In the genomic region with DNA sequence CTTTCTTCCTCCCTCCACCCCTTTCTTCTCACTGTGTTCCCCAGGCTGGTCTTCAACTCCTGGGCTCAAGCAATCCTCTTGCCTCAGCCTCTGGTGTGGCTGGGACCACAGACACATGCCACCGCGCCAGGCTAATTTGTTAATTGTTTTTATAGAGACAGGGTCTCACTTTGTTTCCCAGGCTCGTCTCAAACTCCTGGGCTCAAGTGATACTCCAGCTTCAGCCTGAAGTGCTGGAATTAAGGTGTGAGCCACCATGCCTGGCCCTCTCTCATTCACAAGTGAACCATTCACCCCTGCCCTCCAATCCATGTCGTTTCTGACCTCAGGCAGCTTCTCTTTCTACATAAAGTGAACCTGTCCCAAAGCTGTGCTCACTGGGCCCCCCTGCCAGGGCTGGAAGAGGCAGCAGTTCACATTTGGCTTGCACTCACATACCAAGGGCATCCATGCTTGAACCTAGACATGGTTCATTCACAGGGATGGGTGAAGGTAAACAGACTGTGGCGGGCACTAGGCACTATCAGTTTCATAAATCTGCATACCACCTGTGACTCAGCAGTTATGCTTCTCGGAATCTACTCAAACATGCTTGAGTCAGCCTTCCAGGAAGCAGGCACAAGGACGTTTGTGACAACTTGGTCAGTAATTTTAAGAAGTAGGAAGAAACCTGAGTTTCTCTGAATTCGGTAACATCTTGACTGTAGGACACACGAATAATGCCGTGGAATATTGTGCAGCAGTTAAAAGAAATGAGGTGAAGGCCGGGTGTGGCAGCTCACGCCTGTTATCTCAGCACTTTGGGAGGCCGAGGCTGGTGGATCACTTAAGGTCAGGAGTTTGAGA, we compare ENCODE assay signal across 8 cellular contexts. TPM values are rescaled to one million over a fixed set of nuclear protein-coding genes. Genes with fewer than 3 reads are reported as not detected.
DNase-seq lines count a peak whose midpoint lies in the region; ATAC-seq and TF ChIP-seq lines count a peak whose summit lies in the region.

No MANE protein-coding gene starts in this region.

- peaks cover 0 to 31% (median 0%) of the 10 kb centered on the region in 6 donors for H3K36me3 ChIP-seq in spleen

- no peaks in the 10 kb centered on the region for H3K9me3 ChIP-seq in spleen

- H3K36me3 Mint-ChIP-seq in activated T-cell treated with anti-CD3 and anti-CD28 coated beads, Interleukin-2, amount 50 U/mL, for 24 hours (ENCODE audit: low read depth), result peaks cover 4% of the 10 kb centered on the region

- H3K27me3 ChIP-seq in foreskin keratinocyte (no peaks in the 10 kb centered on the region), spleen (replicated peaks in 1 of 7) (no peaks in the 10 kb centered on the region)

- TF ChIP-seq POLR2A in spleen (IDR thresholded peaks at IDR 0.05), result no peak

- 29 to 37% (median 34%) methylated on average over 13 of the region's 13 CpGs for WGBS in spleen, 5 donors

- no peaks in the 10 kb centered on the region for H3K27me3 Mint-ChIP-seq in activated T-cell treated with anti-CD3 and anti-CD28 coated beads, Interleukin-2, amount 50 U/mL, for 24 hours

- intact Hi-C loops in spleen (cut with DNase I; ENCODE audit: low total_unique reads), result loop anchor here (5.0 kb wide), 1 partner anchor 57 kb away; no protein-coding TSS in a partner anchor

- peaks cover 75% of the 10 kb centered on the region for H3K4me1 Mint-ChIP-seq in activated T-cell treated with anti-CD3 and anti-CD28 coated beads, Interleukin-2, amount 50 U/mL, for 24 hours (ENCODE audit: low read depth)

- TF ChIP-seq CTCF in foreskin keratinocyte (conservative IDR thresholded peaks at IDR 0.05), result no peak
- TF ChIP-seq CTCF in spleen (IDR thresholded peaks at IDR 0.05 in 8 of 11, conservative IDR thresholded peaks at IDR 0.05 in 3 of 11), result no peak

- H3K4me3 Mint-ChIP-seq in activated T-cell treated with anti-CD3 and anti-CD28 coated beads, Interleukin-2, amount 50 U/mL, for 24 hours, result peak overlapping the region; percentile 67

- ATAC-seq in HG02623 (IDR thresholded peaks at IDR 0.05; ENCODE audit: unreplicated experiment) (peak; percentile 46), foreskin keratinocyte (peak; percentile 72), HG03469 (IDR thresholded peaks at IDR 0.05; ENCODE audit: unreplicated experiment) (no peak)

- H3K9me3 Mint-ChIP-seq in activated T-cell treated with anti-CD3 and anti-CD28 coated beads, Interleukin-2, amount 50 U/mL, for 24 hours, result no peaks in the 10 kb centered on the region

- peaks cover 16% of the 10 kb centered on the region for H3K4me1 ChIP-seq in foreskin keratinocyte
- H3K4me1 ChIP-seq in spleen, result peaks cover 4 to 55% (median 46%) of the 10 kb centered on the region in 6 donors

- H3K27ac Mint-ChIP-seq in activated T-cell treated with anti-CD3 and anti-CD28 coated beads, Interleukin-2, amount 50 U/mL, for 24 hours, result peak overlapping the region; percentile 99

- peak overlapping the region in 2 of 8 donors; percentile 5 to 39 for H3K4me3 ChIP-seq in spleen

- DNase-seq in GF-D8 (lab: John Stamatoyannopoulos, UW), result peak; percentile 87
- peak; percentile 88 for DNase-seq in NOMO-1 treated with DMSO at 0.1 percent for 48 hours (lab: John Stamatoyannopoulos, UW; ENCODE audit: unreplicated experiment)
- DNase-seq in activated T-cell treated with anti-CD3 and anti-CD28 coated beads, Interleukin-2, amount 50 U/mL, for 24 hours, result peak; percentile 77
- DNase-seq in foreskin keratinocyte, result peak; percentile 76 to 84
- DNase-seq in spleen, result no peak
- DNase-seq in cerebellar cortex (ENCODE audit: low spot score), result no peak

- H3K27ac ChIP-seq in foreskin keratinocyte, result peak overlapping the region; percentile 19
- peak overlapping the region; percentile 70 to 98 (median 82) for H3K27ac ChIP-seq in spleen

RNA-seq across cellular contexts. Expression of gene RNF213, which starts 6.0 kb away (rescaled TPM):
- 51.1 and 60.1 TPM in 2 replicates for total RNA-seq in foreskin keratinocyte
- polyA plus RNA-seq in foreskin keratinocyte, result 15.4 and 15.8 TPM in 2 replicates
- 100 to 1,000 TPM; 303 to 481 (median 353) TPM for total RNA-seq in spleen
- 10 to 100 TPM; 36.7 to 78.7 (median 57.0) TPM for polyA plus RNA-seq in spleen

RNA-seq across cellular contexts. Expression of gene SLC26A11, which starts 34.4 kb away (rescaled TPM):
- total RNA-seq in foreskin keratinocyte, result 3.3 and 3.9 TPM in 2 replicates
- polyA plus RNA-seq in foreskin keratinocyte, result 2.5 and 3.4 TPM in 2 replicates
- total RNA-seq in spleen, result 10 to 100 TPM; 22.8 to 39.7 (median 33.9) TPM
- polyA plus RNA-seq in spleen, result 10 to 100 TPM in 1 of 3 donors, 1 to 10 TPM in 2; 6.8 to 22.4 (median 8.2) TPM

RNA-seq across cellular contexts. Expression of gene SGSH, which starts 34.5 kb away (rescaled TPM):
- total RNA-seq in foreskin keratinocyte (10.3 and 11.8 TPM in 2 replicates), spleen (100 to 1,000 TPM in 3 of 7 donors, 10 to 100 TPM in 4; 85.9 to 137 (median 95.1) TPM)
- polyA plus RNA-seq in foreskin keratinocyte (12.4 and 13.0 TPM in 2 replicates), spleen (10 to 100 TPM; 23.6 to 63.4 (median 51.9) TPM)

Comparison
In these comparisons a context has a peak if more than half of its experiments do, and no peak if none do; other contexts are left out.
1. DNase-seq: peak in GF-D8 (single experiment), NOMO-1 treated with DMSO at 0.1 percent for 48 hours (single experiment), activated T-cell treated with anti-CD3 and anti-CD28 coated beads, Interleukin-2, amount 50 U/mL, for 24 hours (single experiment) and foreskin keratinocyte (2 of 2); none in spleen (single experiment) and cerebellar cortex (single experiment).